Comparison of ENCODE assay signal across 8 cellular contexts in genomic region chr2:191571163-191571769, GRCh38.
DNase-seq lines count a peak whose midpoint lies in the region; ATAC-seq and TF ChIP-seq lines count a peak whose summit lies in the region.

No MANE protein-coding gene starts in this region.

- no peaks in the 10 kb centered on the region for H4K20me1 ChIP-seq in DND-41 (ENCODE audit: insufficient read depth, low read length)

- H3K36me3 ChIP-seq in DND-41 (ENCODE audit: insufficient read depth, low read length) (no peaks in the 10 kb centered on the region), testis (ENCODE audit: low read depth, missing control alignments) (no peaks in the 10 kb centered on the region)

- peak overlapping the region; percentile 18 for H2AFZ ChIP-seq in DND-41 (ENCODE audit: low read depth, low read length)

- TF ChIP-seq POLR2A in testis (IDR thresholded peaks at IDR 0.05): no peak

- peak overlapping the region; percentile 33 for H3K9ac ChIP-seq in DND-41 (ENCODE audit: low read depth, low read length)

- TF ChIP-seq CTCF in DND-41 (IDR thresholded peaks at IDR 0.05; ENCODE audit: borderline replicate concordance, extremely low read depth, low read length, poor library complexity, severe bottlenecking) (peak; percentile 86), astrocyte of the cerebellum (IDR thresholded peaks at IDR 0.05; ENCODE audit: low read depth, low read length, missing control alignments) (peak; percentile 23), testis (IDR thresholded peaks at IDR 0.05) (peak in 2 of 3 experiments; percentile 2 to 12)

- DNase-seq in DND-41: peak; percentile 49
- DNase-seq in NCI-H2227 treated with DMSO at 0.1 percent for 48 hours (lab: John Stamatoyannopoulos, UW): peak; percentile 51
- peak; percentile 20 for DNase-seq in astrocyte of the cerebellum (ENCODE audit: low read depth)
- DNase-seq in kidney glomerular epithelial cell (lab: John Stamatoyannopoulos, UW): peak; percentile 75
- DNase-seq in testis: peak; percentile 31

- ATAC-seq in DND-41 (ENCODE audit: insufficient read depth, low read depth) (peak; percentile 85), GM21423 (IDR thresholded peaks at IDR 0.05; ENCODE audit: unreplicated experiment) (peak; percentile 43), GM21576 (IDR thresholded peaks at IDR 0.05; ENCODE audit: unreplicated experiment) (no peak), GM18520 (IDR thresholded peaks at IDR 0.05; ENCODE audit: unreplicated experiment) (no peak)

- peak overlapping the region; percentile 59 for H3K4me2 ChIP-seq in DND-41 (ENCODE audit: insufficient read depth, low read length)

- no peaks in the 10 kb centered on the region for H3K79me2 ChIP-seq in DND-41 (ENCODE audit: insufficient read depth, low read length)

- H3K4me1 ChIP-seq in DND-41 (ENCODE audit: insufficient read depth, low read length) (peaks cover 13% of the 10 kb centered on the region), testis (peaks cover 4% of the 10 kb centered on the region)

- WGBS in testis, 2 donors: 33 to 36% methylated on average over 6 of the region's 6 CpGs

- intact Hi-C loops in testis (cut with DNase I; ENCODE audit: low total_unique reads): no loop called here

- peak overlapping the region in 1 of 2 experiments; percentile 10; a peak in 2 of 4 replicates for H3K4me3 ChIP-seq in DND-41 (ENCODE audit: low read depth in 1 of 2, low read length in 2 of 2)
- no peak overlapping the region for H3K4me3 ChIP-seq in astrocyte of the cerebellum (ENCODE audit: low read depth, low read length)
- H3K4me3 ChIP-seq in testis: no peak overlapping the region

- peaks cover 6% of the 10 kb centered on the region for H3K27me3 ChIP-seq in DND-41 (ENCODE audit: insufficient read depth, low read length, poor library complexity)
- H3K27me3 ChIP-seq in testis: no peaks in the 10 kb centered on the region

- H3K9me3 ChIP-seq in DND-41 (ENCODE audit: insufficient read depth, low read length, severe bottlenecking) (no peaks in the 10 kb centered on the region), testis (no peaks in the 10 kb centered on the region)

- in situ Hi-C loops in astrocyte of the cerebellum (cut with HindIII; ENCODE audit: low sequenced_read_pairs): loop anchor here (25.0 kb wide), 1 partner anchor 241 kb away; no protein-coding TSS in a partner anchor

- peak overlapping the region; percentile 63 for H3K27ac ChIP-seq in DND-41 (ENCODE audit: low read length)
- no peak overlapping the region for H3K27ac ChIP-seq in testis

Comparison
In these comparisons a context has a peak if more than half of its experiments do, and no peak if none do; other contexts are left out.
1. ATAC-seq: peak in DND-41 (single experiment) and GM21423 (single experiment); none in GM21576 (single experiment) and GM18520 (single experiment).
2. DNase-seq: peak in every context shown above with its lines; median percentile 75 in kidney glomerular epithelial cell; 51 in NCI-H2227 treated with DMSO at 0.1 percent for 48 hours; 49 in DND-41; 31 in testis; 20 in astrocyte of the cerebellum.
3. CTCF ChIP-seq: peak in every context shown above with its lines; median percentile 86 in DND-41; 23 in astrocyte of the cerebellum; 7 in testis.